Comparison of ENCODE assay signal across 18 cellular contexts in genomic region chr12:110574044-110574443, GRCh38.
"Had no signal": no experiment of that assay in that cellular context is flagged by ENCODE, and none has a peak within 500 bp of the region (broad histone marks: within the 10 kb centered on the region; RNA-seq: fewer than 3 reads in every experiment).

No MANE protein-coding gene starts in this region.

- ATAC-seq: activated naive CD4-positive, alpha-beta T cell treated with anti-CD3 and anti-CD28 coated beads, Interleukin-2, amount 50 U/mL, for 72 hours; body of pancreas; lower lobe of right lung; stimulated activated naive CD8-positive, alpha-beta T cell treated with anti-CD3 and anti-CD28 coated beads, Interleukin-15, Interleukin-2, amounts not matched to agents 100 U/mL and 50 U/mL, for 24 hours had no signal

- H3K4me3 Mint-ChIP-seq: immature natural killer cell, nephron progenitor cell had no signal

- DNase-seq: activated CD4-positive, alpha-beta T cell treated with anti-CD3 and anti-CD28 coated beads, Interleukin-2, amount 50 U/mL, for 1 hour; activated CD4-positive, CD25-positive, alpha-beta regulatory T cell treated with anti-CD3 and anti-CD28 coated beads, Interleukin-2, amount 50 U/mL, for 72 hours; activated CD8-positive, alpha-beta memory T cell treated with anti-CD3 and anti-CD28 coated beads, Interleukin-2, amount 50 U/mL, for 4 hours; activated effector memory CD4-positive, alpha-beta T cell treated with anti-CD3 and anti-CD28 coated beads, Interleukin-2, amount 50 U/mL, for 16 hours; body of pancreas; central memory CD4-positive, alpha-beta T cell; erythroblast; foreskin melanocyte; immature natural killer cell; lower lobe of right lung; nephron progenitor cell; nucleus accumbens; stimulated activated naive CD8-positive, alpha-beta T cell treated with anti-CD3 and anti-CD28 coated beads, Interleukin-15, Interleukin-2, amounts not matched to agents 100 U/mL and 50 U/mL, for 24 hours; T1000 had no signal

- H3K27me3 ChIP-seq: body of pancreas, tibial nerve had no signal

- H3K4me3 ChIP-seq: body of pancreas, coronary artery, lower lobe of right lung, skin epidermis, tibial nerve had no signal

- H3K27ac Mint-ChIP-seq: immature natural killer cell, nephron progenitor cell had no signal

- H3K9me3 ChIP-seq: body of pancreas had no signal

- H3K36me3 ChIP-seq: lower lobe of right lung, tibial nerve had no signal

- H3K27ac ChIP-seq: body of pancreas, coronary artery, lower lobe of right lung had no signal
